8 cellular contexts compared by ENCODE assay signal in the genomic region with DNA sequence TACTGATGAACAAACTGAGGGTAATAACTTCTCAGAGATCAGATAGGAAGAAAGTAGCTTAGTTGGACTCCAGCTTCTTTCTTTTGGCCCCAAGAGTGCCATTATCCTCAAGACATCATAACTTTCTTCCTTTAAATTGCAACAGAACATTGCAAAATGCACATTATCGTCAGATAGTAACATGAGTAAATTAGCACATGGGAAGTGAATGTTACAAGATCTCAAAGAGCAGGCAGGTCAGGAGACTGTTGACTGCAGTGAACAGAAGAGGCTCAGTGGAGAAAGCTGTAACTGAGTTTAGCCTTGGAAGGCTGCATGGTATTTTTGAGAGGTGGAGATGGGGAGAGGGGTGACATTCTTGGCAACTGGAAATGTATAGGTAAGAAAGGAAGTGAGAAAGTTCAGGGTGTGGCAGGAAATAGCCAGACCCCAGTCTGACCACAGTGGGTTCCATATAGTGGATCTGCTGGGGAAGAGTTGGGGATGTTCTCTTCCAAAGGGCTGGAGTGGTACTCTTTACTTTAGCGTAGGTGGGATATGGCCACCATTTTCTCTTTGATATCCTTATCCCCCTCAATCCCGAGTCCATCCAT.
DNase-seq lines count a peak whose midpoint lies in the region; ATAC-seq, FAIRE-seq and TF ChIP-seq lines count a peak whose summit lies in the region.

No MANE protein-coding gene starts in this region.

- H3K27me3 Mint-ChIP-seq in T-helper 17 cell, result peaks cover 8% of the 10 kb centered on the region

- H3K4me1 Mint-ChIP-seq in T-helper 17 cell, result peaks cover 77% of the 10 kb centered on the region

- in situ Hi-C loops in ACHN (cut with HindIII; ENCODE audit: low pct_ligation_motif_present, low pct_unique_long_range_greater_than_20kb, low sequenced_read_pairs), result no loop called here

- peaks cover 0 to 4% of the 10 kb centered on the region in 2 donors for H3K4me1 ChIP-seq in right atrium auricular region

- peaks cover 2% of the 10 kb centered on the region for H3K36me3 Mint-ChIP-seq in T-helper 17 cell (ENCODE audit: low read depth)

- DNase-seq in left ventricle myocardium superior (no peak), cardiac septum (ENCODE audit: low spot score) (no peak), T-helper 17 cell (no peak), right atrium auricular region (ENCODE audit: low spot score) (no peak), urothelium cell line (ENCODE audit: low spot score) (peak; percentile 36), dedifferentiated amniotic fluid mesenchymal stem cell (ENCODE audit: extremely low spot score) (no peak), ACHN (no peak), NCI-H1092 treated with DMSO at 0.1 percent for 48 hours (lab: John Stamatoyannopoulos, UW) (no peak)

- H3K27ac Mint-ChIP-seq in T-helper 17 cell, result peak overlapping the region; percentile 22

- H3K36me3 ChIP-seq in right atrium auricular region, result no peaks in the 10 kb centered on the region

- peak overlapping the region; percentile 27 to 42 for H3K27ac ChIP-seq in right atrium auricular region

- no peaks in the 10 kb centered on the region for H3K9me3 ChIP-seq in T-helper 17 cell (ENCODE audit: control insufficient read depth, low read length, poor library complexity, severe bottlenecking)
- no peaks in the 10 kb centered on the region for H3K9me3 ChIP-seq in right atrium auricular region

- H3K4me3 ChIP-seq in right atrium auricular region, result no peak overlapping the region

- peak; percentile 17 for FAIRE-seq in urothelium cell line (lab: Jason Lieb, UNC)

- no peaks in the 10 kb centered on the region for H3K27me3 ChIP-seq in right atrium auricular region

- peak overlapping the region; percentile 77 for H3K4me3 Mint-ChIP-seq in T-helper 17 cell

- ATAC-seq in left ventricle myocardium superior (peak; percentile 43), T-helper 17 cell (no peak)

- intact Hi-C loops in left ventricle myocardium superior (cut with micrococcal nuclease) (no loop called here), cardiac septum (cut with DNase I) (no loop called here)

- no peak for TF ChIP-seq CTCF in right atrium auricular region (IDR thresholded peaks at IDR 0.05)
